Comparison of ENCODE assay signal across 6 cellular contexts in the genomic region with DNA sequence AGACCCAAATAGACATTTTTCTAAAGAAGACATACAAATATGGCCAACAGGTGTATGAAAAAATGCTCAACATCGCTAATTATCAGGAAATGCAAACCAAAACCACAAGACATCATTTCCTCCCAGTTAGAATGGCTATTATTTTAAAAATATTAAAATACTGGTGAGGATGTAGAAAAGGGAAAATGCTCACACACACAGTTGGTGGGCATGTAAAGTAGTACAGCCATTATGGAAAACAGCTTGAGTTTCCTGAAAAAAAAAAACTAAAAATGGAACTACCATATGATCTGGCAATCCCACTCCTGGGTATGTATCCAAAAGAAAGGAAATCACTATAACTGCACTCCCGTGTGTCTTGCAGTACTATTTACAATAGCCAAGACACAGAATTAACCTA.
"Had no signal": no experiment of that assay in that cellular context is flagged by ENCODE, and none has a peak within 500 bp of the region (broad histone marks: within the 10 kb centered on the region; RNA-seq: fewer than 3 reads in every experiment).

No MANE protein-coding gene starts in this region.

- H3K4me3 ChIP-seq: GM23338, K562 had no signal

- DNase-seq: H9, HCEC 1CT, IMR-90, KG1 had no signal
